7 cellular contexts compared by ENCODE assay signal in the genomic region with DNA sequence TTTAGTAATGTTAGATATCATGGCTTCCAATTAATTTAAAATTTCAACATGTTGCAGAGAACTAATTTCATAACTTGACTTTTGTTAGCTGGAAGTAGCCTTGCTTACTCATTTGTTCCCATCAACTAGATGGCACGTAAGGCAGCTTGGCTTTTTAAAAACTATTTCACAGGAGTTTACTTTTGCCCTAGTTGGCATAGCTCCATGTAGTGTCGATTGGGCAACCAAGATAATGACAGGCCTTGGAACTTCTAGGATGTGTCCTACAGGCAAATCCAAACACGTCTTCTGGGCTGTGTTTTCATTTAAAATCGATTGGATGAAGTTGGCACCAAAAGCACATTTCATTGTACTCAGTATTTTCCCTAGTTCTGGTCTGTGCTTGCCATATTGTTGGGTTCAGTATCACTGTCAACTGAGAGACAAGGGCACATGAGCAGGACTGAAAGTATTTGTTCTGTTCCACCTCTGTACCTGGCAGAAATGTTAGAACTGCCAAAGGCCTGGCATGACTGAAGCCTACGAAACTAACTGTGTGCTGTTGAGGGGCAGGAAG. TPM values are rescaled to one million over a fixed set of nuclear protein-coding genes. Genes with fewer than 3 reads are reported as not detected.
DNase-seq lines count a peak whose midpoint lies in the region; ATAC-seq and TF ChIP-seq lines count a peak whose summit lies in the region.

No MANE protein-coding gene starts in this region.

- no peaks in the 10 kb centered on the region for H3K9me3 Mint-ChIP-seq in brain

- peaks cover 16 to 55% of the 10 kb centered on the region in 2 donors for H3K4me1 ChIP-seq in left lung
- peaks cover 31% of the 10 kb centered on the region for H3K4me1 ChIP-seq in vagina

- H3K27me3 ChIP-seq in MG63 (no peaks in the 10 kb centered on the region), left lung (no peaks in the 10 kb centered on the region), vagina (no peaks in the 10 kb centered on the region)

- ATAC-seq in left lung (peak; percentile 83), GM18511 (IDR thresholded peaks at IDR 0.05; ENCODE audit: unreplicated experiment) (no peak), GM19463 (IDR thresholded peaks at IDR 0.05; ENCODE audit: unreplicated experiment) (no peak)

- H3K36me3 ChIP-seq in MG63 (peaks cover 18% of the 10 kb centered on the region), left lung (peaks cover 2 to 39% of the 10 kb centered on the region in 2 donors), vagina (peaks cover 0 to 24% of the 10 kb centered on the region in 2 donors)

- H3K4me3 ChIP-seq in MG63 (no peak overlapping the region), left lung (no peak overlapping the region), vagina (no peak overlapping the region)

- no peaks in the 10 kb centered on the region for H3K27me3 Mint-ChIP-seq in brain

- TF ChIP-seq CTCF in brain (conservative IDR thresholded peaks at IDR 0.05) (no peak), left lung (IDR thresholded peaks at IDR 0.05) (no peak), vagina (IDR thresholded peaks at IDR 0.05) (no peak)

- H3K9me3 ChIP-seq in MG63 (no peaks in the 10 kb centered on the region), left lung (no peaks in the 10 kb centered on the region), vagina (no peaks in the 10 kb centered on the region)

- H3K4me1 Mint-ChIP-seq in brain = peaks cover 5% of the 10 kb centered on the region

- no peak for TF ChIP-seq POLR2A in vagina (IDR thresholded peaks at IDR 0.05)

- DNase-seq in MG63 = peak; percentile 79
- DNase-seq in left lung = peak in 1 of 2 donors; percentile 36
- DNase-seq in vagina (ENCODE audit: extremely low spot score in 2 of 2) = peak in 1 of 2 donors; percentile 98
- DNase-seq in NCI-H1930 (lab: John Stamatoyannopoulos, UW) = no peak

- H3K27ac Mint-ChIP-seq in brain = peak overlapping the region in 4 of 5 experiments; percentile 61 to 89 (median 83)

- peaks cover 30% of the 10 kb centered on the region for H3K36me3 Mint-ChIP-seq in brain

- peak overlapping the region; percentile 50 to 67 for H3K27ac ChIP-seq in left lung
- H3K27ac ChIP-seq in vagina = peak overlapping the region; percentile 69

- intact Hi-C loops in left lung (cut with DNase I) (no loop called here), vagina (cut with DNase I) (no loop called here)

- H3K4me3 Mint-ChIP-seq in brain = peak overlapping the region in 2 of 5 experiments; percentile 31 to 60

RNA-seq across cellular contexts. Expression of a gene that starts 29.4 kb away (rescaled TPM):
- total RNA-seq in MG63 (2014; rRNA removed; shearing (Covaris generic); ENCODE audit: low replicate concordance) = 16.5 and 30.2 TPM in 2 replicates
- 123 TPM for polyA plus RNA-seq in brain (ENCODE audit: insufficient read depth, low read depth, low replicate concordance)
- 100 to 1,000 TPM; 130 to 132 TPM for total RNA-seq in left lung
- total RNA-seq in vagina = 127 TPM

RNA-seq across cellular contexts. Expression of a gene that starts 29.7 kb away (rescaled TPM):
- 141 and 162 TPM in 2 replicates for total RNA-seq in MG63 (2014; rRNA removed; shearing (Covaris generic); ENCODE audit: low replicate concordance)
- 146 TPM for polyA plus RNA-seq in brain (ENCODE audit: insufficient read depth, low read depth, low replicate concordance)
- total RNA-seq in left lung (100 to 1,000 TPM; 126 to 144 TPM), vagina (124 TPM)
